Comparison of ENCODE assay signal across 17 cellular contexts in genomic region chr20:3788685-3789155, GRCh38. TPM values are rescaled to one million over a fixed set of nuclear protein-coding genes. Genes with fewer than 3 reads are reported as not detected.
A peak's percentile ranks its signal among the peaks of the same experiment; 100 is the strongest.
DNase-seq lines count a peak whose midpoint lies in the region; ATAC-seq, FAIRE-seq and TF ChIP-seq lines count a peak whose summit lies in the region.
"Had no signal": no experiment of that assay in that cellular context is flagged by ENCODE, and none has a peak within 500 bp of the region (broad histone marks: within the 10 kb centered on the region; RNA-seq: fewer than 3 reads in every experiment).

No MANE protein-coding gene starts in this region.

- TF ChIP-seq RAD21 in GM12878 (IDR thresholded peaks at IDR 0.05; ENCODE audit: insufficient read depth, low read depth, low read length) = no peak

- TF ChIP-seq CTCF in GM12878 (IDR thresholded peaks at IDR 0.05 in 2 of 3, conservative IDR thresholded peaks at IDR 0.05 in 1 of 3; ENCODE audit: control insufficient read depth in 2 of 3, extremely low read depth in 1 of 3, insufficient read depth in 1 of 3, low read depth in 3 of 3, low read length in 3 of 3) (no peak), ovary (IDR thresholded peaks at IDR 0.05) (no peak)

- no peak overlapping the region for H3K4me3 ChIP-seq in Karpas-422 (ENCODE audit: low read length)
- H3K4me3 ChIP-seq in GM12878 = no peak overlapping the region
- no peak overlapping the region for H3K4me3 ChIP-seq in ovary
- H3K4me3 ChIP-seq: BLaER1 treated with 17β-estradiol and CSF1 and Interleukin-3, amounts not matched to agents 10 nM and 100 nM had no signal

- no peak overlapping the region for H3K9ac ChIP-seq in Karpas-422 (ENCODE audit: low read length)
- H3K9ac ChIP-seq in GM12878 (ENCODE audit: control insufficient read depth, insufficient read depth, low read length) = no peak overlapping the region
- H3K9ac ChIP-seq: parathyroid adenoma had no signal

- H3K27me3 ChIP-seq in Karpas-422 (ENCODE audit: low read length) (no peaks in the 10 kb centered on the region), GM12878 (replicated peaks in 1 of 2; ENCODE audit: control insufficient read depth in 2 of 2, insufficient read depth in 2 of 2, low read length in 1 of 2) (no peaks in the 10 kb centered on the region), ovary (no peaks in the 10 kb centered on the region)
- H3K27me3 ChIP-seq: BLaER1 treated with 17β-estradiol and CSF1 and Interleukin-3, amounts not matched to agents 10 nM and 100 nM had no signal

- 2% methylated on average over 4 of the region's 4 CpGs for WGBS in GM12878 (ENCODE audit: insufficient coverage, insufficient replicate concordance, low lambda C conversion rate, missing lambda C conversion rate)
- 67 to 72% (median 69%) methylated on average over 4 of the region's 4 CpGs for WGBS in ovary, 3 donors

- H3K36me3 ChIP-seq in Karpas-422 (ENCODE audit: insufficient read depth, low read length) (no peaks in the 10 kb centered on the region), GM12878 (ENCODE audit: control insufficient read depth in 2 of 2, insufficient read depth in 2 of 2, low read length in 1 of 2) (no peaks in the 10 kb centered on the region), ovary (no peaks in the 10 kb centered on the region)

- CTCF ChIA-PET in activated naive CD4-positive, alpha-beta T cell treated with anti-CD3 and anti-CD28 coated beads, Interleukin-2, amount 10 ng/mL, durations not matched to agents 7 days and 5 days (lab: Charles Lee) = interaction anchor here (2.5 to 6.9 kb wide), 3 partner anchors 26 to 67 kb away, joined by 18 to 52 read pairs (median 49); partner anchors contain the start of gene AP5S1
- CTCF ChIA-PET in GM12878 (lab: Yijun Ruan, JAX) = interaction anchor here (0.6 to 4.8 kb wide), 8 partner anchors 9 to 220 kb away, joined by 3 to 85 read pairs (median 6); partner anchors contain the start of gene AP5S1

- H3K4me2 ChIP-seq in Karpas-422 (ENCODE audit: low read depth, low read length, poor library complexity, severe bottlenecking) (no peak overlapping the region), GM12878 (ENCODE audit: control insufficient read depth, insufficient read depth) (no peak overlapping the region)

- H3K9me2 ChIP-seq in Karpas-422 (replicated peaks; ENCODE audit: insufficient read depth, low read length) = no peaks in the 10 kb centered on the region

- H3K4me1 ChIP-seq in Karpas-422 (ENCODE audit: low read length) (peaks cover 22% of the 10 kb centered on the region), GM12878 (ENCODE audit: control insufficient read depth, insufficient read depth, low read length) (peaks cover 17% of the 10 kb centered on the region), ovary (ENCODE audit: insufficient read depth) (peaks cover 13% of the 10 kb centered on the region)

- TF ChIP-seq EP300 in GM12878 (IDR thresholded peaks at IDR 0.05; ENCODE audit: borderline replicate concordance in 1 of 2, control insufficient read depth in 1 of 2, low read depth in 2 of 2, low read length in 2 of 2) (no peak), ovary (IDR thresholded peaks at IDR 0.05) (no peak)

- no peak for FAIRE-seq in GM12878 (lab: Jason Lieb, UNC)
- FAIRE-seq: colon, frontal cortex had no signal

- H3K79me2 ChIP-seq in Karpas-422 (ENCODE audit: low read length) = peaks cover 16% of the 10 kb centered on the region
- peaks cover 14% of the 10 kb centered on the region for H3K79me2 ChIP-seq in GM12878 (ENCODE audit: control insufficient read depth, insufficient read depth, low read length)

- peaks cover 10% of the 10 kb centered on the region; the same call in 1 of the 2 replicates for H4K20me1 ChIP-seq in Karpas-422 (ENCODE audit: insufficient read depth, low read depth, low read length)
- H4K20me1 ChIP-seq in GM12878 (ENCODE audit: control insufficient read depth, insufficient read depth) = no peaks in the 10 kb centered on the region

- SMC1A ChIA-PET in GM12878 (lab: Charles Lee; ENCODE audit: uncharacterized antibody, unreplicated experiment) = interaction anchor here (1.1 to 4.6 kb wide), 4 partner anchors 31 to 221 kb away, joined by 3 to 43 read pairs (median 4); partner anchors contain the start of gene AP5S1

- DNase-seq in activated naive CD4-positive, alpha-beta T cell treated with anti-CD3 and anti-CD28 coated beads, Interleukin-2, amount 10 ng/mL, durations not matched to agents 7 days and 5 days = no peak
- DNase-seq in activated naive CD4-positive, alpha-beta T cell treated with anti-CD3 and anti-CD28 coated beads, Interleukin-2, amount 50 U/mL, for 16 hours = no peak
- peak; percentile 70 for DNase-seq in Karpas-422
- DNase-seq in GM12878 (ENCODE audit: low read depth, low spot score) = no peak
- peak in 1 of 5 donors; percentile 28 for DNase-seq in ovary
- no peak for DNase-seq in RKO (ENCODE audit: low spot score)
- no peak for DNase-seq in NCI-H2196 (lab: John Stamatoyannopoulos, UW; ENCODE audit: unreplicated experiment)
- DNase-seq: activated gamma-delta T cell treated with Interleukin-2 at 50 U/mL for 16 hours; NCI-H1105; stimulated activated CD4-positive, alpha-beta T cell treated with anti-CD3 and anti-CD28 coated beads, Interleukin-4, amount 100 ng/mL, for 1 hour; WERI-Rb-1 had no signal

- POLR2A ChIA-PET in GM12878 (lab: Charles Lee) = interaction anchor here (0.8 to 1.2 kb wide), 3 partner anchors 30 to 73 kb away, joined by 3 read pairs; partner anchors contain the start of gene AP5S1

- H3K9me3 ChIP-seq in Karpas-422 (ENCODE audit: low read length) (no peaks in the 10 kb centered on the region), GM12878 (replicated peaks; ENCODE audit: control insufficient read depth, insufficient read depth, low read length) (no peaks in the 10 kb centered on the region), ovary (no peaks in the 10 kb centered on the region)
- H3K9me3 ChIP-seq: BLaER1 treated with 17β-estradiol and CSF1 and Interleukin-3, amounts not matched to agents 10 nM and 100 nM had no signal

- no TSS peak for BruUV-seq in GM12878 (replicated peaks; lab: Mats Ljungman, UMichigan)

- H2AFZ ChIP-seq in Karpas-422 (ENCODE audit: low read length) (no peak overlapping the region), GM12878 (ENCODE audit: control insufficient read depth, low read depth, low read length) (no peak overlapping the region)

- no peak overlapping the region for H3K27ac ChIP-seq in Karpas-422 (ENCODE audit: low read length)
- H3K27ac ChIP-seq in GM12878 (ENCODE audit: control insufficient read depth, insufficient read depth) = no peak overlapping the region
- H3K27ac ChIP-seq in ovary = peak overlapping the region; percentile 19 to 54
- H3K27ac ChIP-seq: BLaER1 treated with 17β-estradiol and CSF1 and Interleukin-3, amounts not matched to agents 10 nM and 100 nM; parathyroid adenoma; WERI-Rb-1 had no signal

- no peak for ATAC-seq in GM12878
- no peak for ATAC-seq in GM21717 (IDR thresholded peaks at IDR 0.05; ENCODE audit: unreplicated experiment)
- ATAC-seq: left lobe of liver had no signal

- in situ Hi-C loops in GM12878 (cut with MboI) = no loop called here

- no peak overlapping the region for H3K4me3 Mint-ChIP-seq in activated naive CD4-positive, alpha-beta T cell treated with anti-CD3 and anti-CD28 coated beads, Interleukin-2, amount 10 ng/mL, durations not matched to agents 7 days and 5 days

- H3K9me3 Mint-ChIP-seq in activated naive CD4-positive, alpha-beta T cell treated with anti-CD3 and anti-CD28 coated beads, Interleukin-2, amount 10 ng/mL, durations not matched to agents 7 days and 5 days = no peaks in the 10 kb centered on the region

- peak overlapping the region; percentile 49 for H3K27ac Mint-ChIP-seq in activated naive CD4-positive, alpha-beta T cell treated with anti-CD3 and anti-CD28 coated beads, Interleukin-2, amount 10 ng/mL, durations not matched to agents 7 days and 5 days

- H3K27me3 Mint-ChIP-seq in activated naive CD4-positive, alpha-beta T cell treated with anti-CD3 and anti-CD28 coated beads, Interleukin-2, amount 10 ng/mL, durations not matched to agents 7 days and 5 days = peaks cover 10% of the 10 kb centered on the region

- RAD21 ChIA-PET in GM12878 (lab: Charles Lee; ENCODE audit: unreplicated experiment) = interaction anchor here (1.8 to 5.2 kb wide), 4 partner anchors 11 to 66 kb away, joined by 5 to 31 read pairs (median 8); partner anchors contain the start of genes ADISSP and AP5S1

- intact Hi-C loops in GM12878 (cut with micrococcal nuclease; ENCODE audit: unreplicated experiment) (loop anchor here (5.0 to 10.0 kb wide), 2 partner anchors 226 to 294 kb away; partner anchors contain the start of gene RNF24), ovary (cut with DNase I) (loop anchor here in 1 of 4 donors (5.0 kb wide), 1 partner anchor 69 kb away; no protein-coding TSS in a partner anchor)

- TF ChIP-seq POLR2A in GM12878 (IDR thresholded peaks at IDR 0.05; ENCODE audit: low read depth, low read length) (no peak), ovary (IDR thresholded peaks at IDR 0.05) (no peak)

- H3K36me3 Mint-ChIP-seq in activated naive CD4-positive, alpha-beta T cell treated with anti-CD3 and anti-CD28 coated beads, Interleukin-2, amount 10 ng/mL, durations not matched to agents 7 days and 5 days = peaks cover 10% of the 10 kb centered on the region

- H3K4me1 Mint-ChIP-seq in activated naive CD4-positive, alpha-beta T cell treated with anti-CD3 and anti-CD28 coated beads, Interleukin-2, amount 10 ng/mL, durations not matched to agents 7 days and 5 days = peaks cover 37% of the 10 kb centered on the region

RNA-seq across cellular contexts. Expression of gene CENPB, which starts 2.2 kb away (rescaled TPM):
- 13.0 and 32.7 TPM in 2 replicates for total RNA-seq in Karpas-422 (2014; rRNA removed; shearing (Covaris generic); ENCODE audit: low replicate concordance)
- 8.8 and 11.3 TPM in 2 replicates for total RNA-seq in GM12878 (2013; cell fraction: nucleolus; rRNA removed)
- 56.6 and 68.6 TPM in 2 replicates for total RNA-seq in GM12878 (2014; rRNA removed)
- 24.4 and 27.6 TPM in 2 replicates for total RNA-seq in GM12878 (2014; rRNA removed; fragmentation: Illumina TruSeq; extraction: Trizol)
- total RNA-seq in GM12878 (2021) = 68.3 and 71.2 TPM in 2 replicates
- polyA plus RNA-seq in GM12878 (2011; ENCODE audit: low read depth) = 12.5 TPM
- 4.3 and 7.1 TPM in 2 replicates for polyA plus RNA-seq in GM12878 (2011; rRNA removed)
- polyA plus RNA-seq in GM12878 (2011; cell fraction: cytosol; rRNA removed) = 8.8 and 12.2 TPM in 2 replicates
- polyA plus RNA-seq in GM12878 (2011; cell fraction: nucleus; rRNA removed) = 9.5 and 12.9 TPM in 2 replicates
- 24.5 and 35.6 TPM in 2 replicates for polyA plus RNA-seq in GM12878 (2012)
- 10.9 and 20.9 TPM in 2 replicates for polyA plus RNA-seq in GM12878 (2014; fragmentation: Illumina TruSeq; extraction: Trizol)
- under 1 TPM; 0.16 to 0.29 TPM for polyA plus RNA-seq in GM12878 (2014; fragmentation: Nextera tagmentation; extraction: Ambion mirVana)
- polyA plus RNA-seq in GM12878 (2014; rRNA removed) = 35.5 and 44.8 TPM in 2 replicates
- 1 to 10 TPM; 1.6 to 2.4 TPM for polyA plus RNA-seq in GM12878 (2016; fragmentation: Nextera tagmentation; extraction: Ambion mirVana)
- 8.2 and 15.1 TPM in 2 replicates for polyA minus RNA-seq in GM12878 (2011; rRNA and poly(A)+ RNA removed)
- 8.4 and 9.0 TPM in 2 replicates for polyA minus RNA-seq in GM12878 (2011; cell fraction: cytosol; rRNA and poly(A)+ RNA removed)
- 7.0 and 12.8 TPM in 2 replicates for polyA minus RNA-seq in GM12878 (2011; cell fraction: nucleus; rRNA and poly(A)+ RNA removed)
- total RNA-seq in ovary = 100 to 1,000 TPM in 2 of 7 donors, 10 to 100 TPM in 5; 43.8 to 119 (median 97.8) TPM
- polyA plus RNA-seq in ovary = 10 to 100 TPM; 15.4 to 67.1 TPM

RNA-seq across cellular contexts. Expression of gene CDC25B, which starts 7.4 kb away (rescaled TPM):
- 11.7 and 15.3 TPM in 2 replicates for total RNA-seq in Karpas-422 (2014; rRNA removed; shearing (Covaris generic); ENCODE audit: low replicate concordance)
- 19.8 and 20.9 TPM in 2 replicates for total RNA-seq in GM12878 (2013; cell fraction: nucleolus; rRNA removed)
- total RNA-seq in GM12878 (2014; rRNA removed) (18.5 and 20.7 TPM in 2 replicates), GM12878 (2014; rRNA removed; fragmentation: Illumina TruSeq; extraction: Trizol) (11.2 and 13.0 TPM in 2 replicates), GM12878 (2021) (58.8 and 58.9 TPM in 2 replicates), ovary (10 to 100 TPM; 19.1 to 47.8 (median 35.6) TPM)
- polyA plus RNA-seq in GM12878 (2011; ENCODE audit: low read depth) = 13.9 TPM
- polyA plus RNA-seq in GM12878 (2011; rRNA removed) (11.2 and 20.2 TPM in 2 replicates), GM12878 (2014; fragmentation: Illumina TruSeq; extraction: Trizol) (25.1 and 36.9 TPM in 2 replicates), GM12878 (2014; fragmentation: Nextera tagmentation; extraction: Ambion mirVana) (1 to 10 TPM; 4.6 to 8.6 TPM), GM12878 (2014; rRNA removed) (37.0 and 44.2 TPM in 2 replicates), GM12878 (2016; fragmentation: Nextera tagmentation; extraction: Ambion mirVana) (10 to 100 TPM; 28.4 to 28.7 TPM), ovary (10 to 100 TPM; 17.9 to 29.0 TPM)
- 33.1 and 37.6 TPM in 2 replicates for polyA plus RNA-seq in GM12878 (2011; cell fraction: cytosol; rRNA removed)
- 145 and 172 TPM in 2 replicates for polyA plus RNA-seq in GM12878 (2011; cell fraction: nucleus; rRNA removed)
- 27.8 and 28.4 TPM in 2 replicates for polyA plus RNA-seq in GM12878 (2012)
- polyA minus RNA-seq in GM12878 (2011; rRNA and poly(A)+ RNA removed) = 11.0 and 22.2 TPM in 2 replicates
- polyA minus RNA-seq in GM12878 (2011; cell fraction: cytosol; rRNA and poly(A)+ RNA removed) = 12.4 and 15.6 TPM in 2 replicates
- polyA minus RNA-seq in GM12878 (2011; cell fraction: nucleus; rRNA and poly(A)+ RNA removed) = 13.5 and 22.2 TPM in 2 replicates

RNA-seq across cellular contexts. Expression of gene SPEF1, which starts 7.5 kb away (rescaled TPM):
- total RNA-seq in Karpas-422 (2014; rRNA removed; shearing (Covaris generic); ENCODE audit: low replicate concordance) = not detected in 2 replicates
- total RNA-seq in GM12878 (2013; cell fraction: nucleolus; rRNA removed) = not detected in 2 replicates
- total RNA-seq in GM12878 (2014; rRNA removed) (not detected in 2 replicates), GM12878 (2014; rRNA removed; fragmentation: Illumina TruSeq; extraction: Trizol) (not detected in 2 replicates), GM12878 (2021) (not detected in 2 replicates), ovary (10 to 100 TPM in 1 of 7 donors, 1 to 10 TPM in 2, under 1 TPM in 2, not detected in 2; 0.43 to 27.9 (median 1.4) TPM)
- polyA plus RNA-seq in GM12878 (2011; ENCODE audit: low read depth) = not detected
- polyA plus RNA-seq in GM12878 (2011; rRNA removed) (not detected in 2 replicates), GM12878 (2014; fragmentation: Illumina TruSeq; extraction: Trizol) (not detected in 2 replicates), GM12878 (2014; fragmentation: Nextera tagmentation; extraction: Ambion mirVana) (not detected), GM12878 (2014; rRNA removed) (0.06 and 0.12 TPM in 2 replicates), GM12878 (2016; fragmentation: Nextera tagmentation; extraction: Ambion mirVana) (not detected), ovary (under 1 TPM in 1 of 2 donors, not detected in 1; 0.54 TPM)
- not detected in 2 replicates for polyA plus RNA-seq in GM12878 (2011; cell fraction: cytosol; rRNA removed)
- 0.18 and 0.29 TPM in 2 replicates for polyA plus RNA-seq in GM12878 (2011; cell fraction: nucleus; rRNA removed)
- polyA plus RNA-seq in GM12878 (2012) = 0.09 TPM in 1 of 2 replicates, not detected in the other
- polyA minus RNA-seq in GM12878 (2011; rRNA and poly(A)+ RNA removed) = not detected in 2 replicates
- not detected in 2 replicates for polyA minus RNA-seq in GM12878 (2011; cell fraction: cytosol; rRNA and poly(A)+ RNA removed)
- 0.12 TPM in 1 of 2 replicates, not detected in the other for polyA minus RNA-seq in GM12878 (2011; cell fraction: nucleus; rRNA and poly(A)+ RNA removed)

RNA-seq across cellular contexts. Expression of gene ADISSP, which starts 21.2 kb away (rescaled TPM):
- total RNA-seq in Karpas-422 (2014; rRNA removed; shearing (Covaris generic); ENCODE audit: low replicate concordance) = 44.1 and 60.4 TPM in 2 replicates
- 2.7 and 3.8 TPM in 2 replicates for total RNA-seq in GM12878 (2013; cell fraction: nucleolus; rRNA removed)
- total RNA-seq in GM12878 (2014; rRNA removed) (59.2 and 64.5 TPM in 2 replicates), GM12878 (2014; rRNA removed; fragmentation: Illumina TruSeq; extraction: Trizol) (25.2 and 27.1 TPM in 2 replicates), GM12878 (2021) (65.9 and 67.5 TPM in 2 replicates), ovary (100 to 1,000 TPM in 1 of 7 donors, 10 to 100 TPM in 6; 24.6 to 124 (median 69.1) TPM)
- polyA plus RNA-seq in GM12878 (2011; ENCODE audit: low read depth) = 5.7 TPM
- polyA plus RNA-seq in GM12878 (2011; rRNA removed) (6.9 and 22.6 TPM in 2 replicates), GM12878 (2014; fragmentation: Illumina TruSeq; extraction: Trizol) (2.3 and 17.5 TPM in 2 replicates), GM12878 (2014; fragmentation: Nextera tagmentation; extraction: Ambion mirVana) (1 to 10 TPM in 1 of 2 experiments, under 1 TPM in 1; 0.80 to 7.6 TPM), GM12878 (2014; rRNA removed) (50.2 and 62.0 TPM in 2 replicates), GM12878 (2016; fragmentation: Nextera tagmentation; extraction: Ambion mirVana) (10 to 100 TPM; 90.8 to 96.3 TPM), ovary (100 to 1,000 TPM in 1 of 2 donors, 10 to 100 TPM in 1; 11.5 to 103 TPM)
- polyA plus RNA-seq in GM12878 (2011; cell fraction: cytosol; rRNA removed) = 42.5 and 66.1 TPM in 2 replicates
- polyA plus RNA-seq in GM12878 (2011; cell fraction: nucleus; rRNA removed) = 25.9 and 34.8 TPM in 2 replicates
- polyA plus RNA-seq in GM12878 (2012) = 22.4 and 26.6 TPM in 2 replicates
- polyA minus RNA-seq in GM12878 (2011; rRNA and poly(A)+ RNA removed) = 16.0 and 29.6 TPM in 2 replicates
- polyA minus RNA-seq in GM12878 (2011; cell fraction: cytosol; rRNA and poly(A)+ RNA removed) = 16.8 and 25.3 TPM in 2 replicates
- polyA minus RNA-seq in GM12878 (2011; cell fraction: nucleus; rRNA and poly(A)+ RNA removed) = 6.3 and 9.6 TPM in 2 replicates

RNA-seq across cellular contexts. Expression of gene AP5S1, which starts 31.6 kb away (rescaled TPM):
- total RNA-seq in Karpas-422 (2014; rRNA removed; shearing (Covaris generic); ENCODE audit: low replicate concordance) = 5.3 and 7.1 TPM in 2 replicates
- 7.0 and 7.1 TPM in 2 replicates for total RNA-seq in GM12878 (2013; cell fraction: nucleolus; rRNA removed)
- total RNA-seq in GM12878 (2014; rRNA removed) = 11.6 and 13.2 TPM in 2 replicates
- 3.8 and 4.7 TPM in 2 replicates for total RNA-seq in GM12878 (2014; rRNA removed; fragmentation: Illumina TruSeq; extraction: Trizol)
- total RNA-seq in GM12878 (2021) = 12.3 and 12.4 TPM in 2 replicates
- polyA plus RNA-seq in GM12878 (2011; ENCODE audit: low read depth) = 3.5 TPM
- polyA plus RNA-seq in GM12878 (2011; rRNA removed) = 1.7 and 3.8 TPM in 2 replicates
- 6.4 and 8.4 TPM in 2 replicates for polyA plus RNA-seq in GM12878 (2011; cell fraction: cytosol; rRNA removed)
- polyA plus RNA-seq in GM12878 (2011; cell fraction: nucleus; rRNA removed) = 3.8 and 5.3 TPM in 2 replicates
- 7.3 and 11.5 TPM in 2 replicates for polyA plus RNA-seq in GM12878 (2012)
- polyA plus RNA-seq in GM12878 (2014; fragmentation: Illumina TruSeq; extraction: Trizol) = 1.8 and 3.8 TPM in 2 replicates
- 1 to 10 TPM; 4.4 to 5.8 TPM for polyA plus RNA-seq in GM12878 (2014; fragmentation: Nextera tagmentation; extraction: Ambion mirVana)
- 9.7 and 11.1 TPM in 2 replicates for polyA plus RNA-seq in GM12878 (2014; rRNA removed)
- 10 to 100 TPM; 10.5 to 13.1 TPM for polyA plus RNA-seq in GM12878 (2016; fragmentation: Nextera tagmentation; extraction: Ambion mirVana)
- 3.9 and 8.0 TPM in 2 replicates for polyA minus RNA-seq in GM12878 (2011; rRNA and poly(A)+ RNA removed)
- 1.8 and 3.9 TPM in 2 replicates for polyA minus RNA-seq in GM12878 (2011; cell fraction: cytosol; rRNA and poly(A)+ RNA removed)
- 4.0 and 7.7 TPM in 2 replicates for polyA minus RNA-seq in GM12878 (2011; cell fraction: nucleus; rRNA and poly(A)+ RNA removed)
- 10 to 100 TPM in 5 of 7 donors, 1 to 10 TPM in 2; 6.8 to 15.3 (median 12.0) TPM for total RNA-seq in ovary
- polyA plus RNA-seq in ovary = 1 to 10 TPM; 2.9 to 6.8 TPM

Comparison
In these comparisons a context has a peak if more than half of its experiments do, and no peak if none do; other contexts are left out.
1. H3K27ac ChIP-seq: peak in ovary (2 of 2); none in Karpas-422 (single experiment) and GM12878 (single experiment).